Comparison of ENCODE assay signal across 1 cellular context in the genomic region with DNA sequence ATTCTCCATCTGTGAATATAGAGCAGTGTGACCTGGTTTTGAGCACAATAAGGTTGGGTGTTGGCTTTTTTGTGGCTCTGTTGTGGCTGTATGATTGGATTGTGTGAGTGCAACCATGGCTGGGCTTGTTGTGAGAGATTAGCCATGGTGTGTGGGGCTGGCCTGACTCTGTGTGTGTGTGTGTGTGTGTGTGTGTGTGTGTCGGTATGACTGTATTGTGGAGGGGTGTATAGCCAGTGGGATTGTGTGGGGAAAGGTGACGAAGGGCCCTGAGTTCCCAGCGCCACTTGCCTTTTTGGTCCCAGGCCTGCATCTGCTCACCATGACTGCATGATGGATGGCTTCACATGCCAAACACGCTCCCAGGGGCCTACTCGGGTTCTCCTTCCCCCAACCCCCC.
TF ChIP-seq lines count a peak whose summit lies in the region.

No MANE protein-coding gene starts in this region.

TF ChIP-seq in SK-N-SH treated with all-trans-retinoic acid at 6 μM for 48 hours, 23 proteins besides CTCF, POLR2A, EP300 and RAD21 (continued from another document):
- TF ChIP-seq, protein P1, sequence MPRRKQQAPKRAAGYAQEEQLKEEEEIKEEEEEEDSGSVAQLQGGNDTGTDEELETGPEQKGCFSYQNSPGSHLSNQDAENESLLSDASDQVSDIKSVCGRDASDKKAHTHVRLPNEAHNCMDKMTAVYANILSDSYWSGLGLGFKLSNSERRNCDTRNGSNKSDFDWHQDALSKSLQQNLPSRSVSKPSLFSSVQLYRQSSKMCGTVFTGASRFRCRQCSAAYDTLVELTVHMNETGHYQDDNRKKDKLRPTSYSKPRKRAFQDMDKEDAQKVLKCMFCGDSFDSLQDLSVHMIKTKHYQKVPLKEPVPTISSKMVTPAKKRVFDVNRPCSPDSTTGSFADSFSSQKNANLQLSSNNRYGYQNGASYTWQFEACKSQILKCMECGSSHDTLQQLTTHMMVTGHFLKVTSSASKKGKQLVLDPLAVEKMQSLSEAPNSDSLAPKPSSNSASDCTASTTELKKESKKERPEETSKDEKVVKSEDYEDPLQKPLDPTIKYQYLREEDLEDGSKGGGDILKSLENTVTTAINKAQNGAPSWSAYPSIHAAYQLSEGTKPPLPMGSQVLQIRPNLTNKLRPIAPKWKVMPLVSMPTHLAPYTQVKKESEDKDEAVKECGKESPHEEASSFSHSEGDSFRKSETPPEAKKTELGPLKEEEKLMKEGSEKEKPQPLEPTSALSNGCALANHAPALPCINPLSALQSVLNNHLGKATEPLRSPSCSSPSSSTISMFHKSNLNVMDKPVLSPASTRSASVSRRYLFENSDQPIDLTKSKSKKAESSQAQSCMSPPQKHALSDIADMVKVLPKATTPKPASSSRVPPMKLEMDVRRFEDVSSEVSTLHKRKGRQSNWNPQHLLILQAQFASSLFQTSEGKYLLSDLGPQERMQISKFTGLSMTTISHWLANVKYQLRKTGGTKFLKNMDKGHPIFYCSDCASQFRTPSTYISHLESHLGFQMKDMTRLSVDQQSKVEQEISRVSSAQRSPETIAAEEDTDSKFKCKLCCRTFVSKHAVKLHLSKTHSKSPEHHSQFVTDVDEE (CRISPR knock-in tag; IDR thresholded peaks at IDR 0.05), result no peak
- TF ChIP-seq PPARA (CRISPR knock-in tag; IDR thresholded peaks at IDR 0.05; ENCODE audit: borderline replicate concordance), result no peak
- TF ChIP-seq, protein P2, sequence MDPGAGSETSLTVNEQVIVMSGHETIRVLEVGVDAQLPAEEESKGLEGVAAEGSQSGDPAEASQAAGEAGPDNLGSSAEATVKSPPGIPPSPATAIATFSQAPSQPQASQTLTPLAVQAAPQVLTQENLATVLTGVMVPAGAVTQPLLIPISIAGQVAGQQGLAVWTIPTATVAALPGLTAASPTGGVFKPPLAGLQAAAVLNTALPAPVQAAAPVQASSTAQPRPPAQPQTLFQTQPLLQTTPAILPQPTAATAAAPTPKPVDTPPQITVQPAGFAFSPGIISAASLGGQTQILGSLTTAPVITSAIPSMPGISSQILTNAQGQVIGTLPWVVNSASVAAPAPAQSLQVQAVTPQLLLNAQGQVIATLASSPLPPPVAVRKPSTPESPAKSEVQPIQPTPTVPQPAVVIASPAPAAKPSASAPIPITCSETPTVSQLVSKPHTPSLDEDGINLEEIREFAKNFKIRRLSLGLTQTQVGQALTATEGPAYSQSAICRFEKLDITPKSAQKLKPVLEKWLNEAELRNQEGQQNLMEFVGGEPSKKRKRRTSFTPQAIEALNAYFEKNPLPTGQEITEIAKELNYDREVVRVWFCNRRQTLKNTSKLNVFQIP (CRISPR knock-in tag; IDR thresholded peaks at IDR 0.05; ENCODE audit: borderline replicate concordance, low read depth), result no peak
- TF ChIP-seq, protein P3, sequence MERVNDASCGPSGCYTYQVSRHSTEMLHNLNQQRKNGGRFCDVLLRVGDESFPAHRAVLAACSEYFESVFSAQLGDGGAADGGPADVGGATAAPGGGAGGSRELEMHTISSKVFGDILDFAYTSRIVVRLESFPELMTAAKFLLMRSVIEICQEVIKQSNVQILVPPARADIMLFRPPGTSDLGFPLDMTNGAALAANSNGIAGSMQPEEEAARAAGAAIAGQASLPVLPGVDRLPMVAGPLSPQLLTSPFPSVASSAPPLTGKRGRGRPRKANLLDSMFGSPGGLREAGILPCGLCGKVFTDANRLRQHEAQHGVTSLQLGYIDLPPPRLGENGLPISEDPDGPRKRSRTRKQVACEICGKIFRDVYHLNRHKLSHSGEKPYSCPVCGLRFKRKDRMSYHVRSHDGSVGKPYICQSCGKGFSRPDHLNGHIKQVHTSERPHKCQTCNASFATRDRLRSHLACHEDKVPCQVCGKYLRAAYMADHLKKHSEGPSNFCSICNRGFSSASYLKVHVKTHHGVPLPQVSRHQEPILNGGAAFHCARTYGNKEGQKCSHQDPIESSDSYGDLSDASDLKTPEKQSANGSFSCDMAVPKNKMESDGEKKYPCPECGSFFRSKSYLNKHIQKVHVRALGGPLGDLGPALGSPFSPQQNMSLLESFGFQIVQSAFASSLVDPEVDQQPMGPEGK (CRISPR knock-in tag; IDR thresholded peaks at IDR 0.05; ENCODE audit: borderline replicate concordance), result no peak
- no peak for TF ChIP-seq TCF4 (CRISPR knock-in tag; IDR thresholded peaks at IDR 0.05; ENCODE audit: borderline replicate concordance)
- no peak for TF ChIP-seq GLIS3 (CRISPR knock-in tag; IDR thresholded peaks at IDR 0.05)
- no peak for TF ChIP-seq ZNF70 (CRISPR knock-in tag; IDR thresholded peaks at IDR 0.05)
- TF ChIP-seq TOX (CRISPR knock-in tag; IDR thresholded peaks at IDR 0.05; ENCODE audit: borderline replicate concordance), result no peak
- no peak for TF ChIP-seq ARNTL (CRISPR knock-in tag; IDR thresholded peaks at IDR 0.05; ENCODE audit: borderline replicate concordance, low read depth)
- TF ChIP-seq ZFP30 (CRISPR knock-in tag; IDR thresholded peaks at IDR 0.05), result no peak
- TF ChIP-seq ZFP3 (CRISPR knock-in tag; IDR thresholded peaks at IDR 0.05), result no peak
- no peak for TF ChIP-seq SNAI2 (CRISPR knock-in tag; IDR thresholded peaks at IDR 0.05)
- TF ChIP-seq ZC3H10 (CRISPR knock-in tag; IDR thresholded peaks at IDR 0.05), result no peak
- TF ChIP-seq CSDC2 (CRISPR knock-in tag; IDR thresholded peaks at IDR 0.05), result no peak
- no peak for TF ChIP-seq OSR1 (CRISPR knock-in tag; IDR thresholded peaks at IDR 0.05)
